ENCODE assay signal across 12 cellular contexts in the genomic region with DNA sequence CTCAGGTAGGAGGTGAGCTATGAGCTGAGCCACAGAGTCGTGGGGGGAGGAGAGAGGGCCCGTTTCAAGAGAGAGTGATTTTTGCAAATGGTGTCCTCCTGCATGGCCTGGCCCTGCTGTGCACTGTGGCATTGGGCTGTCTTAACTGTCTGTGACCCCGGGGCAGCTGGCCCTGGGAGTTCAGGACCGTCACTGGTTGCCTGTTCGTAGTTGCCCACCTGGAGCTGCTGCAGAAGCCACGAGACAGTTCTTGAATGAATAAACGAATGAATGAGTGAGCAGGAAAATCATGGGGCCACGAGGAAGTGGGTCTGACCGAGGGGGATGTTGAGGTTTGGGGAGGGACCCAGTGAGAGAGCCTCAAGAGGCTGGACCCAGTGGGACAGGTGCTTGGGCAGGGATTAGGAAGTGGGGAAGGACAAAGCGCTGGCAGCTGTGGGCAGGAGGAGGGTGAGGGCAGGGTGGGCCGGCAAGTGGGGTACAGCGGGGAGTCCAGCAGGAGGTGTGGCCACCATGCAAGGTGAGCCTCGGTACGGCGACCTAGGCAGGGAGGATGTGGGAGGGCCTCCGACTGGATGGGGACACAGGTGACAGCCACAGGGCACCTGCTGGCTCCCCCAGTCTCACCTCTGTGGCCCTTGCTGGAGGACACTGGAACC. TPM values are rescaled to one million over a fixed set of nuclear protein-coding genes. Genes with fewer than 3 reads are reported as not detected.
DNase-seq lines count a peak whose midpoint lies in the region; ATAC-seq and TF ChIP-seq lines count a peak whose summit lies in the region.
"Had no signal": no experiment of that assay in that cellular context is flagged by ENCODE, and none has a peak within 500 bp of the region (broad histone marks: within the 10 kb centered on the region; RNA-seq: fewer than 3 reads in every experiment).

No MANE protein-coding gene starts in this region.

- H3K27me3 Mint-ChIP-seq in activated CD4-positive, alpha-beta T cell treated with anti-CD3 and anti-CD28 coated beads for 36 hours, result no peaks in the 10 kb centered on the region

- peaks cover 55% of the 10 kb centered on the region for H3K4me1 Mint-ChIP-seq in activated CD4-positive, alpha-beta T cell treated with anti-CD3 and anti-CD28 coated beads for 36 hours

- H3K27me3 ChIP-seq in spleen (replicated peaks in 1 of 7), result no peaks in the 10 kb centered on the region
- H3K27me3 ChIP-seq: cardiac muscle cell had no signal

- peak overlapping the region; percentile 40 for H3K27ac ChIP-seq in caudate nucleus (ENCODE audit: low read depth, low read length)
- peak overlapping the region in 4 of 8 donors; percentile 60 to 71 (median 64) for H3K27ac ChIP-seq in spleen
- H3K27ac ChIP-seq: A549, cardiac muscle cell had no signal

- H3K4me1 ChIP-seq in spleen, result peaks cover 12 to 96% (median 70%) of the 10 kb centered on the region in 6 donors

- no peaks in the 10 kb centered on the region for H3K9me3 Mint-ChIP-seq in activated CD4-positive, alpha-beta T cell treated with anti-CD3 and anti-CD28 coated beads for 36 hours (ENCODE audit: low read depth)

- no peaks in the 10 kb centered on the region for H3K9me3 ChIP-seq in spleen
- H3K9me3 ChIP-seq: A549 had no signal

- CTCF ChIA-PET in activated CD4-positive, alpha-beta T cell treated with anti-CD3 and anti-CD28 coated beads for 36 hours (lab: Charles Lee), result interaction anchor here (0.6 kb wide), 2 partner anchors 48 to 144 kb away, joined by 3 to 4 read pairs; no protein-coding TSS in a partner anchor
- CTCF ChIA-PET in GM10248 (lab: Yijun Ruan, JAX), result no interaction called here

- intact Hi-C loops in activated CD4-positive, alpha-beta T cell treated with anti-CD3 and anti-CD28 coated beads for 36 hours (cut with DNase I, micrococcal nuclease), result loop anchor here in 1 of 2 experiments (1.0 kb wide), 1 partner anchor 11 kb away; no protein-coding TSS in a partner anchor
- intact Hi-C loops in spleen (cut with DNase I; ENCODE audit: low total_unique reads), result no loop called here

- peak; percentile 16 for DNase-seq in activated CD4-positive, alpha-beta T cell treated with anti-CD3 and anti-CD28 coated beads for 36 hours
- DNase-seq in activated CD4-positive, alpha-beta T cell treated with anti-CD3 and anti-CD28 coated beads, Interleukin-2, amount 50 U/mL, for 1 hour, result no peak
- DNase-seq in NB4 (ENCODE audit: low read depth), result peak; percentile 72
- no peak for DNase-seq in caudate nucleus (lab: John Stamatoyannopoulos, UW)
- peak; percentile 73 for DNase-seq in spleen
- no peak for DNase-seq in NOMO-1 (lab: John Stamatoyannopoulos, UW; ENCODE audit: unreplicated experiment in 2 of 2)
- DNase-seq in GM10248 (ENCODE audit: extremely low spot score), result no peak
- DNase-seq: NCI-H1092, PC-3 had no signal

- TF ChIP-seq POLR2A in NB4 (IDR thresholded peaks at IDR 0.05; ENCODE audit: extremely low read depth, insufficient read length) (no peak), spleen (IDR thresholded peaks at IDR 0.05) (no peak)

- WGBS in spleen, 5 donors, result 10 to 34% (median 21%) methylated on average over 16 of the region's 16 CpGs

- peak; percentile 2 for ATAC-seq in activated CD4-positive, alpha-beta T cell treated with anti-CD3 and anti-CD28 coated beads for 36 hours
- ATAC-seq in GM18867 (IDR thresholded peaks at IDR 0.05; ENCODE audit: unreplicated experiment), result no peak
- ATAC-seq: A549, PC-3 had no signal

- POLR2A ChIA-PET in activated CD4-positive, alpha-beta T cell treated with anti-CD3 and anti-CD28 coated beads for 36 hours (lab: Charles Lee), result interaction anchor here (0.6 kb wide), 2 partner anchors 186 to 188 kb away, joined by 3 to 4 read pairs; no protein-coding TSS in a partner anchor
- POLR2A ChIA-PET in GM10248 (lab: Yijun Ruan, JAX), result no interaction called here

- H3K27ac Mint-ChIP-seq in activated CD4-positive, alpha-beta T cell treated with anti-CD3 and anti-CD28 coated beads for 36 hours, result peak overlapping the region; percentile 90

- H3K4me3 ChIP-seq in NB4 (ENCODE audit: low read depth, low read length) (no peak overlapping the region), spleen (peak overlapping the region in 1 of 8 donors; percentile 14)
- H3K4me3 ChIP-seq: A549, cardiac muscle cell had no signal

- H3K4me3 Mint-ChIP-seq in activated CD4-positive, alpha-beta T cell treated with anti-CD3 and anti-CD28 coated beads for 36 hours, result peak overlapping the region; percentile 47

- H3K36me3 ChIP-seq in spleen, result no peaks in the 10 kb centered on the region
- H3K36me3 ChIP-seq: cardiac muscle cell had no signal

- TF ChIP-seq CTCF in NB4 (IDR thresholded peaks at IDR 0.05; ENCODE audit: low read depth, low read length) (no peak), spleen (IDR thresholded peaks at IDR 0.05 in 8 of 11, conservative IDR thresholded peaks at IDR 0.05 in 3 of 11) (no peak), GM10248 (IDR thresholded peaks at IDR 0.05; ENCODE audit: control extremely low read depth, extremely low read depth, low read depth, missing control alignments) (no peak)

- H3K36me3 Mint-ChIP-seq in activated CD4-positive, alpha-beta T cell treated with anti-CD3 and anti-CD28 coated beads for 36 hours (ENCODE audit: low read depth), result no peaks in the 10 kb centered on the region

RNA-seq across cellular contexts. Expression of a gene that starts 10.1 kb away (rescaled TPM):
- total RNA-seq in activated CD4-positive, alpha-beta T cell treated with anti-CD3 and anti-CD28 coated beads for 36 hours, result 1 to 10 TPM; 8.0 to 9.4 TPM
- total RNA-seq in spleen, result 10 to 100 TPM; 12.0 to 36.2 (median 18.8) TPM
- 10 to 100 TPM in 2 of 3 donors, 1 to 10 TPM in 1; 7.5 to 26.5 (median 23.1) TPM for polyA plus RNA-seq in spleen

RNA-seq across cellular contexts. Expression of a gene that starts 54.0 kb away (rescaled TPM):
- total RNA-seq in activated CD4-positive, alpha-beta T cell treated with anti-CD3 and anti-CD28 coated beads for 36 hours, result under 1 TPM; 0.46 to 0.69 TPM
- 1 to 10 TPM; 1.4 to 2.8 (median 2.2) TPM for total RNA-seq in spleen
- 1 to 10 TPM in 1 of 3 donors, under 1 TPM in 2; 0.41 to 1.0 (median 0.90) TPM for polyA plus RNA-seq in spleen

Comparison
In these comparisons a context has a peak if more than half of its experiments do, and no peak if none do; other contexts are left out.
1. DNase-seq: peak in activated CD4-positive, alpha-beta T cell treated with anti-CD3 and anti-CD28 coated beads for 36 hours (single experiment), NB4 (single experiment) and spleen (single experiment); none in activated CD4-positive, alpha-beta T cell treated with anti-CD3 and anti-CD28 coated beads, Interleukin-2, amount 50 U/mL, for 1 hour (single experiment), caudate nucleus (0 of 61), NOMO-1 (0 of 2) and GM10248 (single experiment).